Comparison of ENCODE assay signal across 9 cellular contexts in genomic region chr22:20130319-20130718, GRCh38. TPM values are rescaled to one million over a fixed set of nuclear protein-coding genes. Genes with fewer than 3 reads are reported as not detected.
DNase-seq lines count a peak whose midpoint lies in the region; TF ChIP-seq lines count a peak whose summit lies in the region.
"Had no signal": no experiment of that assay in that cellular context is flagged by ENCODE, and none has a peak within 500 bp of the region (broad histone marks: within the 10 kb centered on the region; RNA-seq: fewer than 3 reads in every experiment).

No MANE protein-coding gene starts in this region.

- H3K4me3 ChIP-seq in iPS-15b (ENCODE audit: low read depth, low read length), result peak overlapping the region; percentile 43
- H3K4me3 ChIP-seq in thyroid gland (replicated peaks in 1 of 3), result peak overlapping the region in 1 of 3 donors; percentile 97

- CTCF ChIA-PET in activated naive CD4-positive, alpha-beta T cell treated with anti-CD3 and anti-CD28 coated beads for 36 hours (lab: Charles Lee), result interaction anchor here (2.2 to 2.4 kb wide), 2 partner anchors 11 to 161 kb away, joined by 9 to 11 read pairs; no protein-coding TSS in a partner anchor

- H3K27ac Mint-ChIP-seq in activated naive CD4-positive, alpha-beta T cell treated with anti-CD3 and anti-CD28 coated beads for 36 hours, result no peak overlapping the region
- no peak overlapping the region for H3K27ac Mint-ChIP-seq in T-helper 2 cell treated with Interferon-gamma antibody and Interleukin-4, amounts not matched to agents 5 μg/mL and 100 μg/mL, for 36 hours

- peak overlapping the region; percentile 62 for H3K4me3 Mint-ChIP-seq in activated naive CD4-positive, alpha-beta T cell treated with anti-CD3 and anti-CD28 coated beads for 36 hours
- H3K4me3 Mint-ChIP-seq in T-helper 2 cell treated with Interferon-gamma antibody and Interleukin-4, amounts not matched to agents 5 μg/mL and 100 μg/mL, for 36 hours, result peak overlapping the region; percentile 65

- H3K27me3 ChIP-seq in iPS-15b (ENCODE audit: control insufficient read depth, insufficient read depth, low read length) (no peaks in the 10 kb centered on the region), thyroid gland (no peaks in the 10 kb centered on the region)

- peak; percentile 40 for DNase-seq in activated naive CD4-positive, alpha-beta T cell treated with anti-CD3 and anti-CD28 coated beads for 36 hours
- no peak for DNase-seq in activated naive CD4-positive, alpha-beta T cell treated with anti-CD3 and anti-CD28 coated beads, Interleukin-2, amount 50 U/mL, for 16 hours
- DNase-seq in T-helper 2 cell treated with Interferon-gamma antibody and Interleukin-4, amounts not matched to agents 5 μg/mL and 100 μg/mL, for 36 hours (ENCODE audit: low spot score), result no peak
- DNase-seq in thyroid gland (no peak), hippocampal formation (lab: John Stamatoyannopoulos, UW) (no peak), NCI-H1694 treated with DMSO at 0.1 percent for 48 hours (lab: John Stamatoyannopoulos, UW) (no peak), NCI-H146 (lab: John Stamatoyannopoulos, UW) (no peak)

- H3K27me3 Mint-ChIP-seq in activated naive CD4-positive, alpha-beta T cell treated with anti-CD3 and anti-CD28 coated beads for 36 hours (ENCODE audit: low read depth), result no peaks in the 10 kb centered on the region
- H3K27me3 Mint-ChIP-seq in T-helper 2 cell treated with Interferon-gamma antibody and Interleukin-4, amounts not matched to agents 5 μg/mL and 100 μg/mL, for 36 hours (ENCODE audit: low read depth), result no peaks in the 10 kb centered on the region

- H3K36me3 ChIP-seq in iPS-15b (ENCODE audit: control insufficient read depth, insufficient read depth, low read length) (peaks cover 22% of the 10 kb centered on the region), thyroid gland (peaks cover 7 to 16% of the 10 kb centered on the region in 2 donors)

- H3K9me3 ChIP-seq in iPS-15b (ENCODE audit: control insufficient read depth, insufficient read depth, low read length), result no peaks in the 10 kb centered on the region
- H3K9me3 ChIP-seq in thyroid gland, result no peaks in the 10 kb centered on the region

- peak overlapping the region in 2 of 3 donors; percentile 73 to 94 for H3K27ac ChIP-seq in thyroid gland

- peak overlapping the region; percentile 65 for H3K9ac ChIP-seq in iPS-15b (ENCODE audit: low read depth, low read length)

- H3K9me3 Mint-ChIP-seq in activated naive CD4-positive, alpha-beta T cell treated with anti-CD3 and anti-CD28 coated beads for 36 hours, result no peaks in the 10 kb centered on the region
- H3K9me3 Mint-ChIP-seq in T-helper 2 cell treated with Interferon-gamma antibody and Interleukin-4, amounts not matched to agents 5 μg/mL and 100 μg/mL, for 36 hours, result no peaks in the 10 kb centered on the region

- H3K36me3 Mint-ChIP-seq in activated naive CD4-positive, alpha-beta T cell treated with anti-CD3 and anti-CD28 coated beads for 36 hours (ENCODE audit: low read depth), result peaks cover 3% of the 10 kb centered on the region
- H3K36me3 Mint-ChIP-seq in T-helper 2 cell treated with Interferon-gamma antibody and Interleukin-4, amounts not matched to agents 5 μg/mL and 100 μg/mL, for 36 hours (ENCODE audit: low read depth), result peaks cover 18% of the 10 kb centered on the region

- peaks cover 25% of the 10 kb centered on the region for H3K4me1 Mint-ChIP-seq in activated naive CD4-positive, alpha-beta T cell treated with anti-CD3 and anti-CD28 coated beads for 36 hours (ENCODE audit: low read depth)
- H3K4me1 Mint-ChIP-seq in T-helper 2 cell treated with Interferon-gamma antibody and Interleukin-4, amounts not matched to agents 5 μg/mL and 100 μg/mL, for 36 hours (ENCODE audit: low read depth), result peaks cover 11% of the 10 kb centered on the region

- 61% methylated on average over 3 of the region's 3 CpGs; no CpG with 5 or more reads in 1 of the 2 donors for WGBS in thyroid gland, 2 donors

- no peak for TF ChIP-seq POLR2A in thyroid gland (IDR thresholded peaks at IDR 0.05)

- TF ChIP-seq CTCF in thyroid gland (IDR thresholded peaks at IDR 0.05), result no peak

- intact Hi-C loops in activated naive CD4-positive, alpha-beta T cell treated with anti-CD3 and anti-CD28 coated beads for 36 hours (cut with micrococcal nuclease), result loop anchor here (2.0 kb wide), 1 partner anchor 14 kb away; the partner anchor contains the start of genes RANBP1 and TRMT2A
- intact Hi-C loops in thyroid gland (cut with DNase I), result no loop called here

- H3K4me1 ChIP-seq in iPS-15b (ENCODE audit: control insufficient read depth, insufficient read depth, low read length) (no peaks in the 10 kb centered on the region), thyroid gland (peaks cover 18 to 34% of the 10 kb centered on the region in 2 donors)

RNA-seq across cellular contexts. Expression of gene ZDHHC8, which starts 1.3 kb away (rescaled TPM):
- 10 to 100 TPM; 26.4 to 31.3 TPM for total RNA-seq in activated naive CD4-positive, alpha-beta T cell treated with anti-CD3 and anti-CD28 coated beads for 36 hours
- total RNA-seq in thyroid gland, result 10 to 100 TPM; 13.4 to 22.4 (median 18.9) TPM

RNA-seq across cellular contexts. Expression of gene TRMT2A, which starts 13.3 kb away (rescaled TPM):
- total RNA-seq in activated naive CD4-positive, alpha-beta T cell treated with anti-CD3 and anti-CD28 coated beads for 36 hours, result 10 to 100 TPM; 51.8 to 57.9 TPM
- 10 to 100 TPM; 36.9 to 65.5 (median 53.3) TPM for total RNA-seq in thyroid gland

RNA-seq across cellular contexts. Expression of gene RANBP1, which starts 14.4 kb away (rescaled TPM):
- 100 to 1,000 TPM; 445 to 455 TPM for total RNA-seq in activated naive CD4-positive, alpha-beta T cell treated with anti-CD3 and anti-CD28 coated beads for 36 hours
- 100 to 1,000 TPM; 125 to 232 (median 173) TPM for total RNA-seq in thyroid gland

RNA-seq across cellular contexts. Expression of gene CCDC188, which starts 20.5 kb away (rescaled TPM):
- not detected for total RNA-seq in activated naive CD4-positive, alpha-beta T cell treated with anti-CD3 and anti-CD28 coated beads for 36 hours
- 1 to 10 TPM in 1 of 4 donors, under 1 TPM in 1, not detected in 2; 0.39 to 2.1 TPM for total RNA-seq in thyroid gland
- total RNA-seq: epithelial cell of proximal tubule had no signal

RNA-seq across cellular contexts. Expression of gene DGCR8, which starts 50.3 kb away (rescaled TPM):
- total RNA-seq in activated naive CD4-positive, alpha-beta T cell treated with anti-CD3 and anti-CD28 coated beads for 36 hours, result 10 to 100 TPM; 29.8 to 36.5 TPM
- total RNA-seq in thyroid gland, result 10 to 100 TPM; 28.9 to 48.8 (median 31.5) TPM
